In genomic region chr13:111115051-111115840, GRCh38 we compare ENCODE assay signal across 8 cellular contexts. TPM values are rescaled to one million over a fixed set of nuclear protein-coding genes. Genes with fewer than 3 reads are reported as not detected.
DNase-seq lines count a peak whose midpoint lies in the region; ATAC-seq and TF ChIP-seq lines count a peak whose summit lies in the region.

TSS of gene ARHGEF7 (plus strand) at chr13:111115310. CDS start at chr13:111115527, 217 bp downstream.

- intact Hi-C loops in adrenal gland (cut with DNase I), result no loop called here
- intact Hi-C loops in right cardiac atrium (cut with DNase I), result no loop called here

- H3K4me1 ChIP-seq in HUES48 (ENCODE audit: control insufficient read depth, insufficient read depth, low read length), result peaks cover 5% of the 10 kb centered on the region; the same call in 1 of the 2 replicates
- peaks cover 0 to 10% of the 10 kb centered on the region in 2 donors for H3K4me1 ChIP-seq in adrenal gland (replicated peaks in 1 of 2)
- no peaks in the 10 kb centered on the region for H3K4me1 ChIP-seq in right cardiac atrium (ENCODE audit: control insufficient read depth, insufficient read depth, low read length)
- no peaks in the 10 kb centered on the region for H3K4me1 ChIP-seq in rectal smooth muscle tissue (ENCODE audit: control insufficient read depth, insufficient read depth, low read length)

- no peak for TF ChIP-seq CTCF in GM12875 (IDR thresholded peaks at IDR 0.05; ENCODE audit: borderline replicate concordance, insufficient read depth, low read depth, low read length)
- TF ChIP-seq CTCF in adrenal gland (IDR thresholded peaks at IDR 0.05), result no peak

- no peaks in the 10 kb centered on the region for H3K9me3 ChIP-seq in HUES48 (ENCODE audit: control insufficient read depth, insufficient read depth, low read length)
- no peaks in the 10 kb centered on the region for H3K9me3 ChIP-seq in adrenal gland (replicated peaks in 1 of 3)
- no peaks in the 10 kb centered on the region for H3K9me3 ChIP-seq in right cardiac atrium (ENCODE audit: control insufficient read depth, low read length)

- peaks cover 67% of the 10 kb centered on the region for H3K27me3 ChIP-seq in HUES48 (ENCODE audit: control insufficient read depth, insufficient read depth, low read length)
- no peaks in the 10 kb centered on the region for H3K27me3 ChIP-seq in adrenal gland
- no peaks in the 10 kb centered on the region for H3K27me3 ChIP-seq in right cardiac atrium (ENCODE audit: control insufficient read depth, insufficient read depth)
- peaks cover 8% of the 10 kb centered on the region for H3K27me3 ChIP-seq in rectal smooth muscle tissue (ENCODE audit: control insufficient read depth, insufficient read depth, low read length)

- peak; percentile 43 to 48 for ATAC-seq in right cardiac atrium

- WGBS in adrenal gland, 4 donors, result 0 to 3% (median 1%) methylated on average over 5 to 117 of the region's 121 CpGs
- under 1% methylated on average over 118 of the region's 121 CpGs for WGBS in right cardiac atrium

- H3K9ac ChIP-seq in HUES48 (ENCODE audit: low read depth, low read length) (0 out of 2 replicates have a peak within 1 kb of the TSS, but pooled peaks have one; percentile 33), rectal smooth muscle tissue (ENCODE audit: low read length) (no peak within 1 kb of the TSS)

- H3K27ac ChIP-seq in HUES48 (ENCODE audit: low read depth, low read length) (no peak within 1 kb of the TSS), adrenal gland (peak within 1 kb of the TSS in 4 of 5 donors; percentile 23 to 73 (median 52)), right cardiac atrium (ENCODE audit: low read length) (peak within 1 kb of the TSS; percentile 66), rectal smooth muscle tissue (ENCODE audit: low read depth, low read length) (peak within 1 kb of the TSS; percentile 28)

- DNase-seq in adrenal gland (peak in 3 of 7 donors; percentile 5 to 22 (median 15)), right cardiac atrium (peak in 2 of 3 donors; percentile 66 to 70), Kasumi-1 (lab: John Stamatoyannopoulos, UW) (no peak), HuH-7 (ENCODE audit: low spot score) (no peak), NCI-H2107 treated with DMSO at 0.1 percent for 48 hours (lab: John Stamatoyannopoulos, UW; ENCODE audit: unreplicated experiment) (no peak)

- TF ChIP-seq POLR2A in adrenal gland (IDR thresholded peaks at IDR 0.05), result no peak

- H3K36me3 ChIP-seq in HUES48 (ENCODE audit: control insufficient read depth, insufficient read depth, low read length) (no peaks in the 10 kb centered on the region), adrenal gland (replicated peaks in 1 of 2) (no peaks in the 10 kb centered on the region), rectal smooth muscle tissue (ENCODE audit: control insufficient read depth, insufficient read depth, low read length) (no peaks in the 10 kb centered on the region)

- peak within 1 kb of the TSS; percentile 44 for H3K4me3 ChIP-seq in GM12875 (ENCODE audit: low read depth, low read length)
- H3K4me3 ChIP-seq in HUES48 (ENCODE audit: low read depth, low read length), result peak within 1 kb of the TSS; percentile 76
- H3K4me3 ChIP-seq in adrenal gland, result peak within 1 kb of the TSS in 2 of 4 donors; percentile 17 to 71
- peak within 1 kb of the TSS; percentile 93 for H3K4me3 ChIP-seq in right cardiac atrium (ENCODE audit: low read length)
- peak within 1 kb of the TSS; percentile 71 for H3K4me3 ChIP-seq in rectal smooth muscle tissue (ENCODE audit: low read length)

RNA-seq across cellular contexts. Expression of gene ARHGEF7, which starts in this region (rescaled TPM):
- total RNA-seq in adrenal gland (10 to 100 TPM; 25.3 to 69.3 (median 57.6) TPM), right cardiac atrium (10 to 100 TPM; 34.9 to 43.9 (median 38.6) TPM)
- polyA plus RNA-seq in adrenal gland (10 to 100 TPM; 34.5 to 36.5 (median 36.1) TPM), right cardiac atrium (21.3 TPM)

Comparison
In these comparisons a context has a peak if more than half of its experiments do, and no peak if none do; other contexts are left out.
1. DNase-seq: peak in right cardiac atrium (2 of 3); none in Kasumi-1 (0 of 2), HuH-7 (single experiment) and NCI-H2107 treated with DMSO at 0.1 percent for 48 hours (single experiment).